Comparison of ENCODE assay signal across 29 cellular contexts in genomic region chr1:223411309-223411708, GRCh38. TPM values are rescaled to one million over a fixed set of nuclear protein-coding genes. Genes with fewer than 3 reads are reported as not detected.
DNase-seq lines count a peak whose midpoint lies in the region; FAIRE-seq and TF ChIP-seq lines count a peak whose summit lies in the region.
"Had no signal": no experiment of that assay in that cellular context is flagged by ENCODE, and none has a peak within 500 bp of the region (broad histone marks: within the 10 kb centered on the region; RNA-seq: fewer than 3 reads in every experiment).

No MANE protein-coding gene starts in this region.

- H3K9me3 ChIP-seq in SJSA1 (replicated peaks), result no peaks in the 10 kb centered on the region
- no peaks in the 10 kb centered on the region for H3K9me3 ChIP-seq in fibroblast of lung (ENCODE audit: control insufficient read depth, insufficient read depth, low read depth, low read length)
- H3K9me3 ChIP-seq: BLaER1, MG63, upper lobe of left lung had no signal

- FAIRE-seq in GM12891 (lab: Jason Lieb, UNC), result no peak
- FAIRE-seq: bronchial epithelial cell, endothelial cell of umbilical vein had no signal

- 0 out of 2 replicates have a peak overlapping the region, but pooled peaks have one; percentile 4 for H3K27ac ChIP-seq in SJSA1
- no peak overlapping the region for H3K27ac ChIP-seq in fibroblast of lung (ENCODE audit: insufficient read depth, low read length)
- H3K27ac ChIP-seq: BLaER1, upper lobe of left lung had no signal

- peak overlapping the region; percentile 54 for H3K4me2 ChIP-seq in fibroblast of lung (ENCODE audit: extremely low read depth, insufficient read depth, low read length)
- H3K4me2 ChIP-seq: BLaER1 had no signal

- H3K27me3 ChIP-seq in SJSA1 (replicated peaks), result no peaks in the 10 kb centered on the region
- H3K27me3 ChIP-seq in fibroblast of lung (ENCODE audit: control insufficient read depth, insufficient read depth, low read length), result no peaks in the 10 kb centered on the region
- H3K27me3 ChIP-seq: BLaER1, MG63, upper lobe of left lung had no signal

- no peak overlapping the region for H2AFZ ChIP-seq in fibroblast of lung (ENCODE audit: low read length)

- H3K9ac ChIP-seq in fibroblast of lung (ENCODE audit: insufficient read depth, low read length), result no peak overlapping the region
- H3K9ac ChIP-seq: BLaER1 had no signal

- no peaks in the 10 kb centered on the region for H4K20me1 ChIP-seq in fibroblast of lung (ENCODE audit: control insufficient read depth, extremely low read depth, insufficient read depth, low read length)
- H4K20me1 ChIP-seq: BLaER1 had no signal

- H3K79me2 ChIP-seq in fibroblast of lung (ENCODE audit: control insufficient read depth, insufficient read depth, low read length), result no peaks in the 10 kb centered on the region

- H3K4me3 ChIP-seq in SJSA1 (no peak overlapping the region), fibroblast of lung (replicated peaks in 1 of 4; ENCODE audit: control extremely low read depth in 1 of 4, insufficient read depth in 1 of 4, low read depth in 3 of 4, low read length in 4 of 4) (peak overlapping the region in 1 of 4 experiments; percentile 25)
- H3K4me3 ChIP-seq: BLaER1, MG63, upper lobe of left lung had no signal

- no peak for TF ChIP-seq CTCF in fibroblast of lung (conservative IDR thresholded peaks at IDR 0.05 in 1 of 2, IDR thresholded peaks at IDR 0.05 in 1 of 2; ENCODE audit: low read depth in 1 of 2, low read length in 2 of 2)

- DNase-seq in EH (ENCODE audit: low read depth) (peak; percentile 76), SJSA1 (ENCODE audit: low read depth in 1 of 2, low spot score in 2 of 2) (peak in 1 of 2 experiments; percentile 52), fibroblast of lung (ENCODE audit: low read depth in 2 of 2) (peak; percentile 88 to 90), non-pigmented ciliary epithelial cell (ENCODE audit: low read depth) (peak; percentile 49), DMS 273 treated with DMSO at 0.1 percent for 48 hours (lab: John Stamatoyannopoulos, UW) (no peak), germinal center (ENCODE audit: low spot score) (no peak), GM12891 (ENCODE audit: insufficient read length, low spot score) (no peak), NCI-H2029 treated with DMSO at 0.1 percent for 48 hours (lab: John Stamatoyannopoulos, UW) (no peak)
- DNase-seq: activated CD4-positive, alpha-beta T cell treated with anti-CD3 and anti-CD28 coated beads, Interleukin-2, amount 10 ng/mL, durations not matched to agents 24 days and 14 days; activated CD8-positive, alpha-beta memory T cell treated with anti-CD3 and anti-CD28 coated beads, Interleukin-2, amount 10 ng/mL, durations not matched to agents 7 days and 5 days; glutamatergic neuron; MG63; NCI-H146; NCI-H748 treated with DMSO at 0.1 percent for 48 hours; nephron progenitor cell; SHP77; stimulated activated naive CD8-positive, alpha-beta T cell treated with anti-CD3 and anti-CD28 coated beads, Interleukin-15, amount 100 ng/mL, for 72 hours; T-cell; upper lobe of left lung had no signal

- peaks cover 15% of the 10 kb centered on the region for H3K4me1 ChIP-seq in SJSA1 (replicated peaks)
- peaks cover 12% of the 10 kb centered on the region for H3K4me1 ChIP-seq in fibroblast of lung (ENCODE audit: control insufficient read depth, extremely low read depth, insufficient read depth, low read length)
- H3K4me1 ChIP-seq: BLaER1, upper lobe of left lung had no signal

- TF ChIP-seq POLR2A in GM12891 (IDR thresholded peaks at IDR 0.05; ENCODE audit: low read depth, low read length), result no peak

- H3K36me3 ChIP-seq in SJSA1 (no peaks in the 10 kb centered on the region), fibroblast of lung (ENCODE audit: control insufficient read depth, insufficient read depth, low read length) (no peaks in the 10 kb centered on the region)
- H3K36me3 ChIP-seq: BLaER1, MG63, upper lobe of left lung had no signal

TF ChIP-seq in GM12891, 5 proteins besides CTCF, POLR2A, EP300 and RAD21:
- no peak for TF ChIP-seq SPI1 (IDR thresholded peaks at IDR 0.05; ENCODE audit: low read depth, low read length)
- no peak for TF ChIP-seq POLR2AphosphoS5 (IDR thresholded peaks at IDR 0.05; ENCODE audit: low read depth, low read length)
- TF ChIP-seq TAF1 (IDR thresholded peaks at IDR 0.05; ENCODE audit: low read depth, low read length), result no peak
- TF ChIP-seq PAX5 (IDR thresholded peaks at IDR 0.05; ENCODE audit: insufficient read depth, low read length, severe bottlenecking), result no peak

RNA-seq across cellular contexts. Expression of gene CCDC185, which starts 18.1 kb away (rescaled TPM):
- not detected in 2 replicates for total RNA-seq in SJSA1 (2014; rRNA removed; shearing (Covaris generic))
- not detected in 2 replicates for total RNA-seq in fibroblast of lung
- 0.02 TPM in 1 of 2 replicates, not detected in the other for polyA plus RNA-seq in fibroblast of lung
- polyA plus RNA-seq in fibroblast of lung (2012), result not detected in 2 replicates
- polyA minus RNA-seq in fibroblast of lung (ENCODE audit: low replicate concordance), result not detected in 2 replicates
- not detected for polyA plus RNA-seq in GM12891 (2012; ENCODE audit: low read depth, missing spikeins)
- total RNA-seq: activated CD4-positive, alpha-beta T cell treated with anti-CD3 and anti-CD28 coated beads, Interleukin-2, amount 10 ng/mL, durations not matched to agents 24 days and 14 days; activated CD8-positive, alpha-beta memory T cell treated with anti-CD3 and anti-CD28 coated beads, Interleukin-2, amount 10 ng/mL, durations not matched to agents 7 days and 5 days; activated naive CD4-positive, alpha-beta T cell treated with anti-CD3 and anti-CD28 coated beads, Interleukin-2, amount 50 U/mL, for 72 hours; activated T-helper 1 cell treated with anti-CD3 and anti-CD28 coated beads, Interleukin-12 subunit alpha, Interleukin-12 subunit beta, Interleukin-2, Interleukin-4 antibody, amounts not matched to agents 30 ng/mL and 10 ng/mL and 1 ng/mL, durations not matched to agents 14 hours and 24 hours and 36 hours; bronchial epithelial cell; dermis microvascular lymphatic vessel endothelial cell; endothelial cell of umbilical vein; left lobe of liver; OCI-LY7; progenitor cell of endocrine pancreas; skeletal muscle tissue; T-cell; upper lobe of left lung had no signal
- polyA plus RNA-seq: endothelial cell of umbilical vein had no signal

RNA-seq across cellular contexts. Expression of gene SUSD4, which starts 47.3 kb away (rescaled TPM):
- total RNA-seq in SJSA1 (2014; rRNA removed; shearing (Covaris generic)), result 0.03 and 0.74 TPM in 2 replicates
- total RNA-seq in fibroblast of lung, result under 0.01 TPM in 1 of 2 replicates, not detected in the other
- 0.33 and 0.63 TPM in 2 replicates for polyA plus RNA-seq in fibroblast of lung
- 0.22 and 0.45 TPM in 2 replicates for polyA plus RNA-seq in fibroblast of lung (2012)
- not detected in 2 replicates for polyA minus RNA-seq in fibroblast of lung (ENCODE audit: low replicate concordance)
- 0.05 TPM for polyA plus RNA-seq in GM12891 (2012; ENCODE audit: low read depth, missing spikeins)
- total RNA-seq: activated CD4-positive, alpha-beta T cell treated with anti-CD3 and anti-CD28 coated beads, Interleukin-2, amount 10 ng/mL, durations not matched to agents 24 days and 14 days; activated T-helper 1 cell treated with anti-CD3 and anti-CD28 coated beads, Interleukin-12 subunit alpha, Interleukin-12 subunit beta, Interleukin-2, Interleukin-4 antibody, amounts not matched to agents 30 ng/mL and 10 ng/mL and 1 ng/mL, durations not matched to agents 14 hours and 24 hours and 36 hours; endothelial cell of umbilical vein had no signal
- polyA plus RNA-seq: endothelial cell of umbilical vein had no signal

Comparison
In these comparisons a context has a peak if more than half of its experiments do, and no peak if none do; other contexts are left out.
1. DNase-seq: peak in EH (single experiment), fibroblast of lung (2 of 2) and non-pigmented ciliary epithelial cell (single experiment); none in DMS 273 treated with DMSO at 0.1 percent for 48 hours (single experiment), germinal center (single experiment), GM12891 (single experiment) and NCI-H2029 treated with DMSO at 0.1 percent for 48 hours (single experiment).